17 cellular contexts compared by ENCODE assay signal in genomic region chr2:235206980-235207579, GRCh38.
DNase-seq lines count a peak whose midpoint lies in the region; ATAC-seq and TF ChIP-seq lines count a peak whose summit lies in the region.
"Had no signal": no experiment of that assay in that cellular context is flagged by ENCODE, and none has a peak within 500 bp of the region (broad histone marks: within the 10 kb centered on the region; RNA-seq: fewer than 3 reads in every experiment).

No MANE protein-coding gene starts in this region.

- intact Hi-C loops in left colon (cut with DNase I, micrococcal nuclease) (no loop called here), breast epithelium (cut with DNase I; ENCODE audit: low total_unique reads) (no loop called here)

- no peak for TF ChIP-seq CTCF in neural crest cell (conservative IDR thresholded peaks at IDR 0.05)
- TF ChIP-seq CTCF in breast epithelium (IDR thresholded peaks at IDR 0.05), result no peak

- H3K9me3 ChIP-seq in breast epithelium, result no peaks in the 10 kb centered on the region
- H3K9me3 ChIP-seq: gastrocnemius medialis, HAP-1, mucosa of descending colon had no signal

- H3K9me3 Mint-ChIP-seq in neural crest cell, result peaks cover 3% of the 10 kb centered on the region

- peaks cover 0 to 2% of the 10 kb centered on the region in 2 donors for H3K27me3 ChIP-seq in breast epithelium
- H3K27me3 ChIP-seq: tibial nerve had no signal

- peaks cover 6% of the 10 kb centered on the region for H3K36me3 Mint-ChIP-seq in neural crest cell (ENCODE audit: low read depth)
- H3K36me3 Mint-ChIP-seq: activated naive CD4-positive, alpha-beta T cell treated with anti-CD3 and anti-CD28 coated beads, Interleukin-2, amount 50 U/mL, for 72 hours; CD8-positive, alpha-beta memory T cell had no signal

- ATAC-seq in GM21786 (IDR thresholded peaks at IDR 0.05; ENCODE audit: unreplicated experiment) (peak; percentile 82), HG03460 (IDR thresholded peaks at IDR 0.05; ENCODE audit: unreplicated experiment) (peak; percentile 82), left colon (no peak)
- ATAC-seq: activated naive CD4-positive, alpha-beta T cell treated with anti-CD3 and anti-CD28 coated beads, Interleukin-2, amount 50 U/mL, for 72 hours; gastrocnemius medialis; mucosa of descending colon had no signal

- H3K27me3 Mint-ChIP-seq in neural crest cell (ENCODE audit: low read depth), result no peaks in the 10 kb centered on the region

- H3K4me1 Mint-ChIP-seq in neural crest cell, result peaks cover 19% of the 10 kb centered on the region
- H3K4me1 Mint-ChIP-seq: CD8-positive, alpha-beta memory T cell had no signal

- H3K4me1 ChIP-seq in breast epithelium, result no peaks in the 10 kb centered on the region
- H3K4me1 ChIP-seq: gastrocnemius medialis, tibial nerve had no signal

- TF ChIP-seq POLR2A in breast epithelium (IDR thresholded peaks at IDR 0.05), result no peak

- peak overlapping the region; percentile 47 for H3K27ac Mint-ChIP-seq in neural crest cell (ENCODE audit: unreplicated experiment)
- H3K27ac Mint-ChIP-seq: activated naive CD4-positive, alpha-beta T cell treated with anti-CD3 and anti-CD28 coated beads, Interleukin-2, amount 50 U/mL, for 72 hours; CD8-positive, alpha-beta memory T cell had no signal

- H3K4me3 Mint-ChIP-seq in neural crest cell, result no peak overlapping the region
- H3K4me3 Mint-ChIP-seq: CD8-positive, alpha-beta memory T cell had no signal

- peak; percentile 8 for DNase-seq in NCI-H2029 (lab: John Stamatoyannopoulos, UW)
- no peak for DNase-seq in NCI-H2029 treated with DMSO at 0.1 percent for 48 hours (lab: John Stamatoyannopoulos, UW)
- DNase-seq in neural crest cell (ENCODE audit: low read depth, low spot score), result no peak
- DNase-seq in left colon, result no peak
- DNase-seq in UCSD-AML1 (lab: John Stamatoyannopoulos, UW; ENCODE audit: unreplicated experiment), result no peak
- DNase-seq in breast epithelium (ENCODE audit: low spot score in 2 of 2), result no peak
- DNase-seq: 8988T; caudate nucleus; CD8-positive, alpha-beta memory T cell; gastrocnemius medialis; Karpas-422; mucosa of descending colon had no signal

- H3K27ac ChIP-seq in breast epithelium, result no peak overlapping the region
- H3K27ac ChIP-seq: gastrocnemius medialis, tibial nerve had no signal

- no peak overlapping the region for H3K4me3 ChIP-seq in breast epithelium
- H3K4me3 ChIP-seq: gastrocnemius medialis, HAP-1, mucosa of descending colon, tibial nerve had no signal

- H3K36me3 ChIP-seq in breast epithelium, result no peaks in the 10 kb centered on the region
- H3K36me3 ChIP-seq: gastrocnemius medialis, HAP-1, tibial nerve had no signal
